ENCODE assay signal across 8 cellular contexts in genomic region chr15:85296615-85297402, GRCh38.
DNase-seq lines count a peak whose midpoint lies in the region; ATAC-seq and TF ChIP-seq lines count a peak whose summit lies in the region.

No MANE protein-coding gene starts in this region.

- peak; percentile 76 for TF ChIP-seq CTCF in AG09309 (IDR thresholded peaks at IDR 0.05; ENCODE audit: control insufficient read depth, insufficient read depth, low read depth, low read length, missing control alignments)
- peak; percentile 65 to 74 for TF ChIP-seq CTCF in left lung (IDR thresholded peaks at IDR 0.05)

- intact Hi-C loops in left lung (cut with DNase I): loop anchor here in 1 of 2 donors (10.0 kb wide), 1 partner anchor 208 kb away; no protein-coding TSS in a partner anchor

- peak; percentile 97 for ATAC-seq in GM18858 (IDR thresholded peaks at IDR 0.05; ENCODE audit: unreplicated experiment)
- peak; percentile 91 for ATAC-seq in HG03095 (IDR thresholded peaks at IDR 0.05; ENCODE audit: unreplicated experiment)
- ATAC-seq in left lung: peak; percentile 97

- no peaks in the 10 kb centered on the region for H3K27me3 ChIP-seq in left lung

- H3K4me1 ChIP-seq in left lung: peaks cover 0 to 12% of the 10 kb centered on the region in 2 donors

- H3K9me3 ChIP-seq in left lung: no peaks in the 10 kb centered on the region

- H3K4me3 ChIP-seq in AG09309 (ENCODE audit: control insufficient read depth, low read depth, low read length) (peak overlapping the region; percentile 18; the same call in 1 of the 2 replicates), left lung (no peak overlapping the region)

- H3K36me3 ChIP-seq in left lung: no peaks in the 10 kb centered on the region

- DNase-seq in AG09309 (ENCODE audit: low read depth): peak; percentile 42
- peak; percentile 56 for DNase-seq in NCI-H2196 (lab: John Stamatoyannopoulos, UW; ENCODE audit: unreplicated experiment)
- DNase-seq in activated CD4-positive, CD25-positive, alpha-beta regulatory T cell treated with anti-CD3 and anti-CD28 coated beads, Interleukin-2, amount 50 U/mL, for 16 hours (ENCODE audit: low read depth, low spot score): peak; percentile 52
- DNase-seq in cerebellar cortex (ENCODE audit: low spot score): peak; percentile 82
- DNase-seq in left lung: peak in 1 of 2 donors; percentile 52
- peak; percentile 46 for DNase-seq in stimulated activated CD4-positive, alpha-beta T cell treated with anti-CD3 and anti-CD28 coated beads, Interleukin-4, amount 100 ng/mL, for 1 hour

- peak overlapping the region in 1 of 2 donors; percentile 21 for H3K27ac ChIP-seq in left lung
